In the genomic region with DNA sequence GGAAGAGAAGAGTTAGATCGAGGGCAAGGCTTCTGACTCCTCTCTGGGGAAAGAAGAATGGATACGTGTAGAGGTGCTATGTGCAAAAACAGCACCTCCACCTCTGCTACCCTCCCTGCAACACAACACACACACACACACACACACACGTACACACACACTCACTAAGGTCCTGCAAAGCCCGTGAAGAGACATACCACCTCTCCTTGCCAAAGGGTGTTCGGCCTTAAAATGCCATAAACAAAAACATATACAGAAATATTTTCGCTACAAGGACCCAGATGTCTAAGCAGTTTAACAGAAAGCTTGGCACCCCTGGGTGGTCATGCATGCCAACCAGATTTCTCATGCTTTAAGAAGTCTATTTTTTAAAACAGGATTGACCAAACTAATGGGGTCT, we compare ENCODE assay signal across 8 cellular contexts. TPM values are rescaled to one million over a fixed set of nuclear protein-coding genes. Genes with fewer than 3 reads are reported as not detected.
DNase-seq lines count a peak whose midpoint lies in the region; ATAC-seq and TF ChIP-seq lines count a peak whose summit lies in the region.

No MANE protein-coding gene starts in this region.

- no peaks in the 10 kb centered on the region for H3K27me3 ChIP-seq in tibial artery

- H3K36me3 Mint-ChIP-seq in activated T-cell treated with anti-CD3 and anti-CD28 coated beads, Interleukin-2, amount 50 U/mL, for 72 hours (ENCODE audit: insufficient read depth in 2 of 2), result peaks cover 26 to 61% of the 10 kb centered on the region in 2 donors
- H3K36me3 Mint-ChIP-seq in WTC11 (peaks cover 12% of the 10 kb centered on the region), immature natural killer cell (no peaks in the 10 kb centered on the region)

- POLR2A ChIA-PET in WTC11 (lab: Charles Lee), result no interaction called here

- H3K4me1 ChIP-seq in tibial artery, result peaks cover 0 to 25% (median 11%) of the 10 kb centered on the region in 4 donors

- DNase-seq in activated T-cell treated with anti-CD3 and anti-CD28 coated beads, Interleukin-2, amount 50 U/mL, for 72 hours, result no peak
- no peak for DNase-seq in activated T-cell treated with anti-CD3 and anti-CD28 coated beads for 4 hours
- no peak for DNase-seq in WTC11 (ENCODE audit: low spot score)
- peak; percentile 9 to 24 (median 21) for DNase-seq in immature natural killer cell
- no peak for DNase-seq in tibial artery
- DNase-seq in amygdala (lab: John Stamatoyannopoulos, UW), result no peak
- no peak for DNase-seq in SKM-1 treated with dmso at 0.1 percent for 144 hours (lab: John Stamatoyannopoulos, UW; ENCODE audit: unreplicated experiment)

- H3K4me1 Mint-ChIP-seq in activated T-cell treated with anti-CD3 and anti-CD28 coated beads, Interleukin-2, amount 50 U/mL, for 72 hours (ENCODE audit: low read depth), result peaks cover 76% of the 10 kb centered on the region
- H3K4me1 Mint-ChIP-seq in WTC11, result peaks cover 13% of the 10 kb centered on the region
- H3K4me1 Mint-ChIP-seq in immature natural killer cell, result peaks cover 69 to 91% of the 10 kb centered on the region in 2 donors

- no peaks in the 10 kb centered on the region for H3K27me3 Mint-ChIP-seq in activated T-cell treated with anti-CD3 and anti-CD28 coated beads, Interleukin-2, amount 50 U/mL, for 72 hours (ENCODE audit: low read depth)
- H3K27me3 Mint-ChIP-seq in WTC11 (ENCODE audit: low read depth) (peaks cover 40% of the 10 kb centered on the region), immature natural killer cell (ENCODE audit: low read depth in 3 of 3) (peaks cover 0 to 10% (median 7%) of the 10 kb centered on the region in 3 donors)

- peaks cover 2 to 7% of the 10 kb centered on the region in 2 donors for H3K9me3 Mint-ChIP-seq in activated T-cell treated with anti-CD3 and anti-CD28 coated beads, Interleukin-2, amount 50 U/mL, for 72 hours
- H3K9me3 Mint-ChIP-seq in WTC11, result peaks cover 22% of the 10 kb centered on the region
- H3K9me3 Mint-ChIP-seq in immature natural killer cell, result no peaks in the 10 kb centered on the region

- ATAC-seq in activated T-cell treated with anti-CD3 and anti-CD28 coated beads, Interleukin-2, amount 50 U/mL, for 72 hours (replicated peaks in 1 of 2), result no peak
- no peak for ATAC-seq in WTC11
- no peak for ATAC-seq in GM19397 (IDR thresholded peaks at IDR 0.05; ENCODE audit: unreplicated experiment)

- H3K4me3 Mint-ChIP-seq in activated T-cell treated with anti-CD3 and anti-CD28 coated beads, Interleukin-2, amount 50 U/mL, for 72 hours, result peak overlapping the region; percentile 92 to 95
- H3K4me3 Mint-ChIP-seq in WTC11 (peak overlapping the region; percentile 80), immature natural killer cell (peak overlapping the region; percentile 91 to 95 (median 93))

- H3K27ac ChIP-seq in tibial artery, result peak overlapping the region; percentile 81 to 88

- CTCF ChIA-PET in WTC11 (lab: Charles Lee), result no interaction called here

- H3K9me3 ChIP-seq in tibial artery, result no peaks in the 10 kb centered on the region

- intact Hi-C loops in tibial artery (cut with DNase I; ENCODE audit: low total_unique reads), result no loop called here

- H3K36me3 ChIP-seq in tibial artery, result no peaks in the 10 kb centered on the region

- H3K27ac Mint-ChIP-seq in activated T-cell treated with anti-CD3 and anti-CD28 coated beads, Interleukin-2, amount 50 U/mL, for 72 hours, result peak overlapping the region; percentile 2
- H3K27ac Mint-ChIP-seq in WTC11, result no peak overlapping the region
- peak overlapping the region; percentile 45 to 93 (median 75) for H3K27ac Mint-ChIP-seq in immature natural killer cell

- TF ChIP-seq CTCF in WTC11 (IDR thresholded peaks at IDR 0.05) (no peak), tibial artery (IDR thresholded peaks at IDR 0.05) (no peak)

- H3K4me3 ChIP-seq in tibial artery, result peak overlapping the region; percentile 71 to 97

TF ChIP-seq in WTC11, 78 proteins besides CTCF, POLR2A, EP300 and RAD21 (continues in another document):
- TF ChIP-seq GRHL2 (CRISPR knock-in tag; IDR thresholded peaks at IDR 0.05; ENCODE audit: insufficient replicate concordance, severe bottlenecking) (no peak), ZNF281 (CRISPR knock-in tag; IDR thresholded peaks at IDR 0.05) (no peak), FOXJ3 (CRISPR knock-in tag; IDR thresholded peaks at IDR 0.05; ENCODE audit: borderline replicate concordance) (no peak), IRF1 (CRISPR knock-in tag; IDR thresholded peaks at IDR 0.05) (no peak), ESRRA (CRISPR knock-in tag; IDR thresholded peaks at IDR 0.05; ENCODE audit: borderline replicate concordance) (no peak), NFATC4 (CRISPR knock-in tag; IDR thresholded peaks at IDR 0.05) (no peak), FOXK1 (CRISPR knock-in tag; IDR thresholded peaks at IDR 0.05) (no peak), GABPB1 (CRISPR knock-in tag; IDR thresholded peaks at IDR 0.05) (no peak)
- TF ChIP-seq, protein P1, sequence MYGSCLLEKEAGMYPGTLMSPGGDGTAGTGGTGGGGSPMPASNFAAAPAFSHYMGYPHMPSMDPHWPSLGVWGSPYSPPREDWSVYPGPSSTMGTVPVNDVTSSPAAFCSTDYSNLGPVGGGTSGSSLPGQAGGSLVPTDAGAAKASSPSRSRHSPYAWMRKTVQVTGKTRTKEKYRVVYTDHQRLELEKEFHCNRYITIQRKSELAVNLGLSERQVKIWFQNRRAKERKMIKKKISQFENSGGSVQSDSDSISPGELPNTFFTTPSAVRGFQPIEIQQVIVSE (CRISPR knock-in tag; IDR thresholded peaks at IDR 0.05; ENCODE audit: borderline replicate concordance), result no peak
- TF ChIP-seq, protein P2, sequence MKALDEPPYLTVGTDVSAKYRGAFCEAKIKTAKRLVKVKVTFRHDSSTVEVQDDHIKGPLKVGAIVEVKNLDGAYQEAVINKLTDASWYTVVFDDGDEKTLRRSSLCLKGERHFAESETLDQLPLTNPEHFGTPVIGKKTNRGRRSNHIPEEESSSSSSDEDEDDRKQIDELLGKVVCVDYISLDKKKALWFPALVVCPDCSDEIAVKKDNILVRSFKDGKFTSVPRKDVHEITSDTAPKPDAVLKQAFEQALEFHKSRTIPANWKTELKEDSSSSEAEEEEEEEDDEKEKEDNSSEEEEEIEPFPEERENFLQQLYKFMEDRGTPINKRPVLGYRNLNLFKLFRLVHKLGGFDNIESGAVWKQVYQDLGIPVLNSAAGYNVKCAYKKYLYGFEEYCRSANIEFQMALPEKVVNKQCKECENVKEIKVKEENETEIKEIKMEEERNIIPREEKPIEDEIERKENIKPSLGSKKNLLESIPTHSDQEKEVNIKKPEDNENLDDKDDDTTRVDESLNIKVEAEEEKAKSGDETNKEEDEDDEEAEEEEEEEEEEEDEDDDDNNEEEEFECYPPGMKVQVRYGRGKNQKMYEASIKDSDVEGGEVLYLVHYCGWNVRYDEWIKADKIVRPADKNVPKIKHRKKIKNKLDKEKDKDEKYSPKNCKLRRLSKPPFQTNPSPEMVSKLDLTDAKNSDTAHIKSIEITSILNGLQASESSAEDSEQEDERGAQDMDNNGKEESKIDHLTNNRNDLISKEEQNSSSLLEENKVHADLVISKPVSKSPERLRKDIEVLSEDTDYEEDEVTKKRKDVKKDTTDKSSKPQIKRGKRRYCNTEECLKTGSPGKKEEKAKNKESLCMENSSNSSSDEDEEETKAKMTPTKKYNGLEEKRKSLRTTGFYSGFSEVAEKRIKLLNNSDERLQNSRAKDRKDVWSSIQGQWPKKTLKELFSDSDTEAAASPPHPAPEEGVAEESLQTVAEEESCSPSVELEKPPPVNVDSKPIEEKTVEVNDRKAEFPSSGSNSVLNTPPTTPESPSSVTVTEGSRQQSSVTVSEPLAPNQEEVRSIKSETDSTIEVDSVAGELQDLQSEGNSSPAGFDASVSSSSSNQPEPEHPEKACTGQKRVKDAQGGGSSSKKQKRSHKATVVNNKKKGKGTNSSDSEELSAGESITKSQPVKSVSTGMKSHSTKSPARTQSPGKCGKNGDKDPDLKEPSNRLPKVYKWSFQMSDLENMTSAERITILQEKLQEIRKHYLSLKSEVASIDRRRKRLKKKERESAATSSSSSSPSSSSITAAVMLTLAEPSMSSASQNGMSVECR (CRISPR knock-in tag; IDR thresholded peaks at IDR 0.05; ENCODE audit: borderline replicate concordance), result no peak

RNA-seq across cellular contexts. Expression of gene TIFA, which starts 1.5 kb away (rescaled TPM):
- 10 to 100 TPM; 82.7 to 87.1 TPM for total RNA-seq in activated T-cell treated with anti-CD3 and anti-CD28 coated beads, Interleukin-2, amount 50 U/mL, for 72 hours
- 1.4 to 3.6 TPM (median 1.8 TPM) in 3 replicates for total RNA-seq in WTC11 (2021)
- polyA plus RNA-seq in immature natural killer cell, result 10 to 100 TPM; 17.2 to 28.0 (median 26.5) TPM

RNA-seq across cellular contexts. Expression of gene ALPK1, which starts 13.0 kb away (rescaled TPM):
- 10 to 100 TPM; 61.6 to 64.7 TPM for total RNA-seq in activated T-cell treated with anti-CD3 and anti-CD28 coated beads, Interleukin-2, amount 50 U/mL, for 72 hours
- total RNA-seq in WTC11 (2021), result 0.37 to 0.57 TPM (median 0.50 TPM) in 3 replicates
- 1 to 10 TPM in 1 of 3 donors, under 1 TPM in 1, not detected in 1; 0.32 to 1.3 TPM for polyA plus RNA-seq in immature natural killer cell

RNA-seq across cellular contexts. Expression of gene AP1AR, which starts 52.6 kb away (rescaled TPM):
- 10 to 100 TPM; 21.6 to 33.2 TPM for total RNA-seq in activated T-cell treated with anti-CD3 and anti-CD28 coated beads, Interleukin-2, amount 50 U/mL, for 72 hours
- 22.4 to 26.1 TPM (median 23.1 TPM) in 3 replicates for total RNA-seq in WTC11 (2021)
- 10 to 100 TPM; 13.8 to 16.1 (median 14.0) TPM for polyA plus RNA-seq in immature natural killer cell

Comparison
In these comparisons a context has a peak if more than half of its experiments do, and no peak if none do; other contexts are left out.
1. DNase-seq: peak in immature natural killer cell (3 of 3); none in activated T-cell treated with anti-CD3 and anti-CD28 coated beads, Interleukin-2, amount 50 U/mL, for 72 hours (0 of 2), activated T-cell treated with anti-CD3 and anti-CD28 coated beads for 4 hours (single experiment), WTC11 (single experiment), tibial artery (0 of 2), amygdala (0 of 56) and SKM-1 treated with dmso at 0.1 percent for 144 hours (single experiment).
2. RNA of gene TIFA, which starts 1.5 kb away (total RNA-seq): 82.7 to 87.1 TPM in activated T-cell treated with anti-CD3 and anti-CD28 coated beads, Interleukin-2, amount 50 U/mL, for 72 hours; 1.4 to 3.6 TPM in WTC11; every median in the first group is over 10 times any median in the second.
3. RNA of gene ALPK1, which starts 13.0 kb away (total RNA-seq): 61.6 to 64.7 TPM in activated T-cell treated with anti-CD3 and anti-CD28 coated beads, Interleukin-2, amount 50 U/mL, for 72 hours; 0.37 to 0.57 TPM in WTC11; every median in the first group is over 10 times any median in the second.
4. Peak in every context shown above with its lines, with median percentiles within 50 percentile points of each other: H3K4me3 Mint-ChIP-seq.